Comparison of ENCODE assay signal across 16 cellular contexts in the genomic region with DNA sequence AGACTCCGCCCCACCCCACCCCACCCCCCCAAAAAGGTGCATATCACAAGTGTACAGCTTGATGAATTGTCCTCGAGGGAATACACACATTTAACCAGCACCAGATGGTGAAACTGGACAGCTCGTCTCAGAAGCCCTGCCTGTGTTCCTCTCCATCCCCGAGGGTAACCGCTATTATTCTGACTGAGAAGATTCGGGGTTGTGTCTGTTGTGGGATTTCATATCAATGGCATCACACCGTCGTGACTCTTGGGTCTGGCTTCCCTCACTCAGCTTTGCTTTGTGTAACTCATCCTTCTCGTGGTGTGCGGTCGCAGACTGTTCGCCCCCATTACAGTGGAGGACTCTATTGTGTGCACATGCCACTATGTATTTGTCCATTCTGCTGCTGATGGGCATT. TPM values are rescaled to one million over a fixed set of nuclear protein-coding genes. Genes with fewer than 3 reads are reported as not detected.
DNase-seq lines count a peak whose midpoint lies in the region; ATAC-seq and TF ChIP-seq lines count a peak whose summit lies in the region.
"Had no signal": no experiment of that assay in that cellular context is flagged by ENCODE, and none has a peak within 500 bp of the region (broad histone marks: within the 10 kb centered on the region; RNA-seq: fewer than 3 reads in every experiment).

No MANE protein-coding gene starts in this region.

- intact Hi-C loops in gastrocnemius medialis (cut with DNase I; ENCODE audit: low total_unique reads), result no loop called here

- in situ Hi-C loops in gastrocnemius medialis (cut with MboI; ENCODE audit: low sequenced_read_pairs in 4 of 4), result no loop called here

- H3K27ac ChIP-seq in gastrocnemius medialis (peak overlapping the region; percentile 76 to 82 (median 79)), Peyer's patch (no peak overlapping the region)
- H3K27ac ChIP-seq: prostate gland had no signal

- H3K27me3 ChIP-seq in gastrocnemius medialis (no peaks in the 10 kb centered on the region), Peyer's patch (no peaks in the 10 kb centered on the region)

- TF ChIP-seq POLR2A in gastrocnemius medialis (IDR thresholded peaks at IDR 0.05) (no peak), Peyer's patch (IDR thresholded peaks at IDR 0.05) (no peak)

- TF ChIP-seq CTCF in gastrocnemius medialis (IDR thresholded peaks at IDR 0.05 in 4 of 5, conservative IDR thresholded peaks at IDR 0.05 in 1 of 5) (no peak), Peyer's patch (IDR thresholded peaks at IDR 0.05) (no peak)

- ATAC-seq in gastrocnemius medialis (no peak), HG03045 (IDR thresholded peaks at IDR 0.05; ENCODE audit: unreplicated experiment) (no peak)

- H3K36me3 ChIP-seq in gastrocnemius medialis, result no peaks in the 10 kb centered on the region
- H3K36me3 ChIP-seq in Peyer's patch, result no peaks in the 10 kb centered on the region
- H3K36me3 ChIP-seq: prostate gland had no signal

- H3K9me3 ChIP-seq in gastrocnemius medialis, result no peaks in the 10 kb centered on the region
- H3K9me3 ChIP-seq in Peyer's patch, result no peaks in the 10 kb centered on the region
- H3K9me3 ChIP-seq: prostate gland had no signal

- H3K4me1 ChIP-seq in gastrocnemius medialis (peaks cover 41 to 61% of the 10 kb centered on the region in 2 donors), Peyer's patch (no peaks in the 10 kb centered on the region)
- H3K4me1 ChIP-seq: prostate gland had no signal

- H3K4me3 ChIP-seq in gastrocnemius medialis (no peak overlapping the region), Peyer's patch (no peak overlapping the region)
- H3K4me3 ChIP-seq: prostate gland had no signal

- peak; percentile 31 for DNase-seq in activated effector memory CD4-positive, alpha-beta T cell treated with anti-CD3 and anti-CD28 coated beads, Interleukin-2, amount 50 U/mL, for 16 hours
- no peak for DNase-seq in activated effector memory CD4-positive, alpha-beta T cell treated with Interleukin-2 at 50 U/mL for 16 hours
- DNase-seq in NCI-H69 (lab: John Stamatoyannopoulos, UW) (peak; percentile 95), fibroblast of peridontal ligament (ENCODE audit: extremely low read depth) (peak; percentile 20), gastrocnemius medialis (no peak), Peyer's patch (no peak), cerebellum (ENCODE audit: low spot score) (no peak)
- DNase-seq: activated CD4-positive, alpha-beta T cell treated with anti-CD3 and anti-CD28 coated beads, Interleukin-2, amount 10 ng/mL, durations not matched to agents 24 days and 14 days; activated naive CD8-positive, alpha-beta T cell treated with anti-CD3 and anti-CD28 coated beads for 36 hours; central memory CD4-positive, alpha-beta T cell; COR-L47; NCI-H187 treated with DMSO at 0.1 percent for 48 hours; SHP77; substantia nigra had no signal

RNA-seq across cellular contexts. Expression of a gene that starts 18.8 kb away (rescaled TPM):
- total RNA-seq in gastrocnemius medialis (10 to 100 TPM in 3 of 4 donors, 1 to 10 TPM in 1; 7.9 to 21.3 (median 13.2) TPM), Peyer's patch (10 to 100 TPM in 3 of 4 donors, 1 to 10 TPM in 1; 7.5 to 40.4 (median 15.2) TPM), cerebellum (17.1 TPM)

Comparison
In these comparisons a context has a peak if more than half of its experiments do, and no peak if none do; other contexts are left out.
1. DNase-seq: peak in activated effector memory CD4-positive, alpha-beta T cell treated with anti-CD3 and anti-CD28 coated beads, Interleukin-2, amount 50 U/mL, for 16 hours (single experiment), NCI-H69 (single experiment) and fibroblast of peridontal ligament (single experiment); none in activated effector memory CD4-positive, alpha-beta T cell treated with Interleukin-2 at 50 U/mL for 16 hours (single experiment), gastrocnemius medialis (0 of 2), Peyer's patch (0 of 3) and cerebellum (single experiment).
2. H3K27ac ChIP-seq: peak in gastrocnemius medialis (4 of 4); none in Peyer's patch (0 of 4).